In the genomic region with DNA sequence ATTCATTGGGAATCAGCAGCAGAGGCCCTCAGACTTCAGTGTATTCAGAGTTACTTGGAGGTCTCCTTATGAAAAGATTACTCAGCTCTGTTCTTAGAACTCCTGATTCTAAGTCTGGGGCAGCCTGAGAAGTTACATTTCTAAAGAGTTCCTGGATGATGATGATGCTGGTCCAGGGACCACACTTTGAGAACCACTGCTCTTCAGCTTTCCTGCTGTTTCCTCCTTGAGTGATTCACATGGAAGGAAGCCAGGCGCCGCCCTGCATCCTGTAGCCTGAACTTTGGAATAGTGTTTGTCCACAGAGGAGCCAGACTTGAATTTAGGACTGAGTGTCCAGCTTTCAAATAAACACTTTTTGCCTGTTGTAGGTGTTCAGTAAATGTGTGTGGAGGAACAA, we compare ENCODE assay signal across 8 cellular contexts. TPM values are rescaled to one million over a fixed set of nuclear protein-coding genes. Genes with fewer than 3 reads are reported as not detected.
A peak's percentile ranks its signal among the peaks of the same experiment; 100 is the strongest.
DNase-seq lines count a peak whose midpoint lies in the region; ATAC-seq and TF ChIP-seq lines count a peak whose summit lies in the region.

No MANE protein-coding gene starts in this region.

- H3K4me1 Mint-ChIP-seq in activated naive CD8-positive, alpha-beta T cell treated with anti-CD3 and anti-CD28 coated beads for 36 hours = peaks cover 52% of the 10 kb centered on the region

- DNase-seq in HCEC 1CT = peak; percentile 78
- no peak for DNase-seq in activated naive CD8-positive, alpha-beta T cell treated with anti-CD3 and anti-CD28 coated beads for 36 hours
- DNase-seq in right cardiac atrium = peak; percentile 82 to 93 (median 88)
- DNase-seq in spleen = no peak
- no peak for DNase-seq in NCI-H2171 (lab: John Stamatoyannopoulos, UW)
- no peak for DNase-seq in activated effector memory CD4-positive, alpha-beta T cell treated with anti-CD3 and anti-CD28 coated beads, Interleukin-2, amount 50 U/mL, for 16 hours
- no peak for DNase-seq in HUDEP-2 (lab: John Stamatoyannopoulos, UW; ENCODE audit: unreplicated experiment in 76 of 76)

- H3K4me1 ChIP-seq in right cardiac atrium (ENCODE audit: control insufficient read depth, insufficient read depth, low read length) (peaks cover 6% of the 10 kb centered on the region), spleen (peaks cover 18 to 61% (median 38%) of the 10 kb centered on the region in 6 donors)

- no peak for TF ChIP-seq POLR2A in spleen (IDR thresholded peaks at IDR 0.05)

- H3K27ac Mint-ChIP-seq in activated naive CD8-positive, alpha-beta T cell treated with anti-CD3 and anti-CD28 coated beads for 36 hours = no peak overlapping the region

- peaks cover 0 to 27% (median 13%) of the 10 kb centered on the region in 6 donors for H3K36me3 ChIP-seq in spleen

- peak in 1 of 2 donors; percentile 59 for ATAC-seq in right cardiac atrium
- ATAC-seq in HG03520 (IDR thresholded peaks at IDR 0.05; ENCODE audit: unreplicated experiment) = no peak

- peak overlapping the region; percentile 89 for H3K4me3 Mint-ChIP-seq in activated naive CD8-positive, alpha-beta T cell treated with anti-CD3 and anti-CD28 coated beads for 36 hours

- no peaks in the 10 kb centered on the region for H3K27me3 Mint-ChIP-seq in activated naive CD8-positive, alpha-beta T cell treated with anti-CD3 and anti-CD28 coated beads for 36 hours

- peaks cover 36% of the 10 kb centered on the region for H3K36me3 Mint-ChIP-seq in activated naive CD8-positive, alpha-beta T cell treated with anti-CD3 and anti-CD28 coated beads for 36 hours

- intact Hi-C loops in right cardiac atrium (cut with DNase I) (loop anchor here in 1 of 4 donors (10.0 kb wide), 1 partner anchor 72 kb away; the partner anchor contains the start of gene CEBPA), spleen (cut with DNase I; ENCODE audit: low total_unique reads) (no loop called here)

- H3K9me3 ChIP-seq in right cardiac atrium (ENCODE audit: control insufficient read depth, low read length) (no peaks in the 10 kb centered on the region), spleen (no peaks in the 10 kb centered on the region)

- WGBS in right cardiac atrium = 58% methylated on average over 2 of the region's 2 CpGs
- 63 to 84% (median 70%) methylated on average over 2 of the region's 2 CpGs for WGBS in spleen, 5 donors

- H3K9me3 Mint-ChIP-seq in activated naive CD8-positive, alpha-beta T cell treated with anti-CD3 and anti-CD28 coated beads for 36 hours = no peaks in the 10 kb centered on the region

- H3K27ac ChIP-seq in right cardiac atrium (ENCODE audit: low read length) (no peak overlapping the region), spleen (peak overlapping the region in 5 of 8 donors; percentile 30 to 70 (median 61))

- no peak for TF ChIP-seq CTCF in spleen (IDR thresholded peaks at IDR 0.05 in 8 of 11, conservative IDR thresholded peaks at IDR 0.05 in 3 of 11)

- H3K4me3 ChIP-seq in right cardiac atrium (ENCODE audit: low read length) (no peak overlapping the region), spleen (no peak overlapping the region)

- H3K27me3 ChIP-seq in right cardiac atrium (ENCODE audit: control insufficient read depth, insufficient read depth) (no peaks in the 10 kb centered on the region), spleen (replicated peaks in 1 of 7) (no peaks in the 10 kb centered on the region)

RNA-seq across cellular contexts. Expression of gene CEBPG, which starts 2.9 kb away (rescaled TPM):
- 10 to 100 TPM; 30.1 to 30.9 TPM for total RNA-seq in activated naive CD8-positive, alpha-beta T cell treated with anti-CD3 and anti-CD28 coated beads for 36 hours
- total RNA-seq in right cardiac atrium (10 to 100 TPM; 13.1 to 18.3 (median 15.7) TPM), spleen (10 to 100 TPM; 14.2 to 21.1 (median 16.5) TPM)
- polyA plus RNA-seq in right cardiac atrium (12.7 TPM), spleen (10 to 100 TPM in 1 of 3 donors, 1 to 10 TPM in 2; 9.3 to 15.6 (median 9.9) TPM)

Comparison
In these comparisons a context has a peak if more than half of its experiments do, and no peak if none do; other contexts are left out.
1. DNase-seq: peak in HCEC 1CT (single experiment) and right cardiac atrium (3 of 3); none in activated naive CD8-positive, alpha-beta T cell treated with anti-CD3 and anti-CD28 coated beads for 36 hours (single experiment), spleen (single experiment), NCI-H2171 (single experiment), activated effector memory CD4-positive, alpha-beta T cell treated with anti-CD3 and anti-CD28 coated beads, Interleukin-2, amount 50 U/mL, for 16 hours (single experiment) and HUDEP-2 (0 of 76).